Comparison of ENCODE assay signal across 25 cellular contexts in genomic region chr1:45718289-45718688, GRCh38.
"Had no signal": no experiment of that assay in that cellular context is flagged by ENCODE, and none has a peak within 500 bp of the region (broad histone marks: within the 10 kb centered on the region; RNA-seq: fewer than 3 reads in every experiment).

No MANE protein-coding gene starts in this region.

- H3K4me3 Mint-ChIP-seq: immature natural killer cell; natural killer cell; stimulated activated naive B cell treated with anti-CD40 and anti-IgM and Interleukin-4, amounts not matched to agents 10 μg/mL and 1 μg/mL and 100 μg/mL, for 72 hours; stimulated activated naive CD8-positive, alpha-beta T cell treated with anti-CD3 and anti-CD28 coated beads, Interleukin-15, Interleukin-2, amounts not matched to agents 100 ng/mL and 50 ng/mL, for 24 hours had no signal

- H3K27me3 Mint-ChIP-seq: stimulated activated naive B cell treated with anti-CD40 and anti-IgM and Interleukin-4, amounts not matched to agents 10 μg/mL and 1 μg/mL and 100 μg/mL, for 72 hours; stimulated activated naive CD8-positive, alpha-beta T cell treated with anti-CD3 and anti-CD28 coated beads, Interleukin-15, Interleukin-2, amounts not matched to agents 100 ng/mL and 50 ng/mL, for 24 hours had no signal

- FAIRE-seq: endothelial cell of umbilical vein, keratinocyte, small intestine had no signal

- H3K36me3 ChIP-seq: thoracic aorta had no signal

- H3K27me3 ChIP-seq: esophagus squamous epithelium, heart right ventricle, pancreas, right lobe of liver, transverse colon had no signal

- H3K27ac ChIP-seq: coronary artery, esophagus squamous epithelium, heart right ventricle, lower lobe of right lung, pancreas, right lobe of liver, thoracic aorta, transverse colon had no signal

- H3K4me1 Mint-ChIP-seq: immature natural killer cell; natural killer cell; stimulated activated naive B cell treated with anti-CD40 and anti-IgM and Interleukin-4, amounts not matched to agents 10 μg/mL and 1 μg/mL and 100 μg/mL, for 72 hours had no signal

- H3K9me3 Mint-ChIP-seq: immature natural killer cell; natural killer cell; stimulated activated naive B cell treated with anti-CD40 and anti-IgM and Interleukin-4, amounts not matched to agents 10 μg/mL and 1 μg/mL and 100 μg/mL, for 72 hours; stimulated activated naive CD8-positive, alpha-beta T cell treated with anti-CD3 and anti-CD28 coated beads, Interleukin-15, Interleukin-2, amounts not matched to agents 100 ng/mL and 50 ng/mL, for 24 hours had no signal

- H3K4me3 ChIP-seq: coronary artery, esophagus squamous epithelium, heart right ventricle, lower lobe of right lung, pancreas, right lobe of liver, thoracic aorta, transverse colon had no signal

- ATAC-seq: heart right ventricle; left ventricle myocardium superior; lower lobe of right lung; natural killer cell; pancreas; stimulated activated naive B cell treated with anti-CD40 and anti-IgM and Interleukin-4, amounts not matched to agents 10 μg/mL and 1 μg/mL and 100 μg/mL, for 72 hours had no signal

- DNase-seq: dermis blood vessel endothelial cell; effector memory CD4-positive, alpha-beta T cell; erythroblast; esophagus squamous epithelium; foreskin melanocyte; glutamatergic neuron; heart right ventricle; hippocampal formation; immature natural killer cell; left ventricle myocardium superior; lower lobe of right lung; natural killer cell; occipital lobe; pancreas; right lobe of liver; small intestine; stimulated activated CD4-positive, alpha-beta T cell treated with anti-CD3 and anti-CD28 coated beads, Interleukin-15, amount 100 ng/mL, for 24 hours; stimulated activated CD4-positive, alpha-beta T cell treated with anti-CD3 and anti-CD28 coated beads, Interleukin-2, amount 100 ng/mL, for 48 hours; stimulated activated naive B cell treated with anti-CD40 and anti-IgM and Interleukin-4, amounts not matched to agents 10 μg/mL and 1 μg/mL and 100 μg/mL, for 72 hours; transverse colon had no signal

- H3K27ac Mint-ChIP-seq: immature natural killer cell; natural killer cell; stimulated activated naive B cell treated with anti-CD40 and anti-IgM and Interleukin-4, amounts not matched to agents 10 μg/mL and 1 μg/mL and 100 μg/mL, for 72 hours; stimulated activated naive CD8-positive, alpha-beta T cell treated with anti-CD3 and anti-CD28 coated beads, Interleukin-15, Interleukin-2, amounts not matched to agents 100 ng/mL and 50 ng/mL, for 24 hours had no signal

- H3K9me3 ChIP-seq: esophagus squamous epithelium, heart right ventricle, lower lobe of right lung, pancreas, right lobe of liver, thoracic aorta, transverse colon had no signal

- H3K4me1 ChIP-seq: esophagus squamous epithelium, pancreas, right lobe of liver, transverse colon had no signal

- H3K36me3 Mint-ChIP-seq: natural killer cell had no signal
